Comparison of ENCODE assay signal across 9 cellular contexts in the genomic region with DNA sequence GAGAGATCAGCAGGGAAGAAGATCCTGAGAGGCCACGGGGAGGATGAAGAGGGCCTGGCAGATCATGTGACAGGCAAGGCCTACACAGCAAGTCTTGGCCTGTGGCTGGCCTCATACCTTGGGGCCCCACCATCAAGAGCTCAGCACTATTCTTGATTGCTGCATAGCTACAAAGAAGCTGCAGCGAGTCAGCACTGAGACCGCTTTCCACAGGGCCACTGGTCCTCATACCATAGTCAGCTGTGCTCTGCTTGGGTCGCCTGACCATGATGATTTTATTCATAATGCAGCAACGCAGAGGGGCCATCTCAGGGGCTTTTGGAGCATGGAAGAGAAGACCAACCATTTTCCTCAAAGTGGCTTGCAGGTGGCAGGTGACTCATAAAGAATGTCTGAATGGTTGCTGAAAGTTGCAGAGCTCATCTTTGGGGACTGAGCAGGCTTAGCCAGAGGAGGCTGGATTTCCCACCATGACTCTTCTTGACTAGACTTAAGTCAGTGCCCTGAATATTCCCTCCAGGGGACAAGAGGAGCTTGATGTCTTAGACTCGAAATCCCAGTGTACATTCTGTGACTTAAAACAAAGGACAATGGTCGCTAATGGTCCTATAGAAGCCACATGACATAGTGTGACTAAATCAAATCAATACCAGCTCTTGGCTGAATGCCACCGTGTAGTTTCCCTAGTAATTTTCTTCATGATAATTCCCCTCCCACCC. TPM values are rescaled to one million over a fixed set of nuclear protein-coding genes. Genes with fewer than 3 reads are reported as not detected.
"Had no signal": no experiment of that assay in that cellular context is flagged by ENCODE, and none has a peak within 500 bp of the region (broad histone marks: within the 10 kb centered on the region; RNA-seq: fewer than 3 reads in every experiment).

No MANE protein-coding gene starts in this region.

RNA-seq across cellular contexts. Expression of a gene that starts 2.0 kb away (rescaled TPM):
- total RNA-seq: activated CD4-positive, alpha-beta memory T cell treated with anti-CD3 and anti-CD28 coated beads for 36 hours; ascending aorta; breast epithelium; gastrocnemius medialis; left lobe of liver; lung; natural killer cell; right lobe of liver; upper lobe of right lung had no signal

RNA-seq across cellular contexts. Expression of a gene that starts 46.4 kb away (rescaled TPM):
- total RNA-seq: activated CD4-positive, alpha-beta memory T cell treated with anti-CD3 and anti-CD28 coated beads for 36 hours; ascending aorta; breast epithelium; gastrocnemius medialis; left lobe of liver; lung; natural killer cell; right lobe of liver; upper lobe of right lung had no signal
